Comparison of ENCODE assay signal across 22 cellular contexts in genomic region chr3:24734019-24734418, GRCh38.
DNase-seq lines count a peak whose midpoint lies in the region; ATAC-seq, FAIRE-seq and TF ChIP-seq lines count a peak whose summit lies in the region.
"Had no signal": no experiment of that assay in that cellular context is flagged by ENCODE, and none has a peak within 500 bp of the region (broad histone marks: within the 10 kb centered on the region; RNA-seq: fewer than 3 reads in every experiment).

No MANE protein-coding gene starts in this region.

- no peaks in the 10 kb centered on the region for H3K36me3 Mint-ChIP-seq in MCF 10A (ENCODE audit: insufficient read depth, unreplicated experiment)
- H3K36me3 Mint-ChIP-seq: CD4-positive, CD25-positive, alpha-beta regulatory T cell; CD8-positive, alpha-beta T cell had no signal

- H3K36me3 ChIP-seq in mammary epithelial cell (ENCODE audit: insufficient read depth, low read length) (no peaks in the 10 kb centered on the region), keratinocyte (ENCODE audit: control insufficient read depth in 2 of 2, extremely low read depth in 1 of 2, insufficient read depth in 2 of 2, low read length in 2 of 2) (no peaks in the 10 kb centered on the region)
- H3K36me3 ChIP-seq: BLaER1, HAP-1 had no signal

- in situ Hi-C loops in mammary epithelial cell (cut with MboI; ENCODE audit: low sequenced_read_pairs in 2 of 2): no loop called here

- peak; percentile 16 for DNase-seq in mammary epithelial cell
- DNase-seq in MCF 10A (ENCODE audit: unreplicated experiment): no peak
- DNase-seq in epithelial cell of prostate (ENCODE audit: low read depth, low spot score): peak; percentile 41
- peak; percentile 9 for DNase-seq in keratinocyte (ENCODE audit: low read depth, low spot score)
- no peak for DNase-seq in Right ventricle myocardium inferior (ENCODE audit: missing footprints)
- no peak for DNase-seq in UCSD-AML1 (lab: John Stamatoyannopoulos, UW; ENCODE audit: unreplicated experiment)
- DNase-seq: Caco-2; CD4-positive, CD25-positive, alpha-beta regulatory T cell; CD8-positive, alpha-beta T cell; DMS153; DND-41; GOT3; HFFc6 had no signal

- no peaks in the 10 kb centered on the region for H3K27me3 Mint-ChIP-seq in MCF 10A (ENCODE audit: insufficient read depth, unreplicated experiment)
- H3K27me3 Mint-ChIP-seq: B cell; CD4-positive, CD25-positive, alpha-beta regulatory T cell had no signal

- H3K9ac ChIP-seq in mammary epithelial cell (ENCODE audit: insufficient read depth, low read length) (no peak overlapping the region), keratinocyte (ENCODE audit: control insufficient read depth, extremely low read depth, insufficient read depth, low read length) (no peak overlapping the region)
- H3K9ac ChIP-seq: BLaER1 had no signal

- H3K9me3 Mint-ChIP-seq in MCF 10A (ENCODE audit: unreplicated experiment): no peaks in the 10 kb centered on the region
- H3K9me3 Mint-ChIP-seq: CD8-positive, alpha-beta T cell had no signal

- intact Hi-C loops in mammary epithelial cell (cut with micrococcal nuclease) (no loop called here), MCF 10A (cut with micrococcal nuclease) (no loop called here), Right ventricle myocardium inferior (cut with DNase I) (no loop called here)

- H4K20me1 ChIP-seq in mammary epithelial cell (ENCODE audit: insufficient read depth, low read length): no peaks in the 10 kb centered on the region
- no peaks in the 10 kb centered on the region for H4K20me1 ChIP-seq in keratinocyte (ENCODE audit: control insufficient read depth, extremely low read depth, insufficient read depth, low read length)
- H4K20me1 ChIP-seq: BLaER1 had no signal

- POLR2A ChIA-PET in MCF 10A (lab: Yijun Ruan, JAX): no interaction called here

- no peak overlapping the region for H3K4me3 Mint-ChIP-seq in MCF 10A (ENCODE audit: unreplicated experiment)
- H3K4me3 Mint-ChIP-seq: B cell; CD4-positive, CD25-positive, alpha-beta regulatory T cell; CD8-positive, alpha-beta T cell; HFFc6 had no signal

- H3K27ac ChIP-seq in mammary epithelial cell (ENCODE audit: insufficient read depth, low read depth, low read length) (no peak overlapping the region), epithelial cell of prostate (no peak overlapping the region), keratinocyte (ENCODE audit: control insufficient read depth, insufficient read depth, low read length) (no peak overlapping the region)
- H3K27ac ChIP-seq: 22Rv1, BLaER1, C4-2B had no signal

- no peaks in the 10 kb centered on the region for H3K27me3 ChIP-seq in mammary epithelial cell (ENCODE audit: insufficient read depth, low read length)
- no peaks in the 10 kb centered on the region for H3K27me3 ChIP-seq in keratinocyte (ENCODE audit: control insufficient read depth, extremely low read depth, insufficient read depth, low read length)
- H3K27me3 ChIP-seq: BLaER1 had no signal

- CTCF ChIA-PET in mammary epithelial cell (lab: Charles Lee; ENCODE audit: low non-redundant PET): no interaction called here
- CTCF ChIA-PET in MCF 10A (lab: Yijun Ruan, JAX): interaction anchor here (0.7 to 1.6 kb wide), 3 partner anchors 11 to 861 kb away, joined by 3 to 4 read pairs (median 3); no protein-coding TSS in a partner anchor

- ATAC-seq in Right ventricle myocardium inferior: no peak
- ATAC-seq: CD8-positive, alpha-beta T cell had no signal

- dilution Hi-C loops in mammary epithelial cell (cut with HindIII; ENCODE audit: low sequenced_read_pairs): no loop called here
- dilution Hi-C loops in keratinocyte (cut with MboI; ENCODE audit: extremely low pct_ligation_motif_present, low sequenced_read_pairs): no loop called here

- H3K79me2 ChIP-seq in mammary epithelial cell (ENCODE audit: insufficient read depth, low read length) (no peaks in the 10 kb centered on the region), keratinocyte (ENCODE audit: control insufficient read depth, insufficient read depth, low read length) (no peaks in the 10 kb centered on the region)

- H3K4me3 ChIP-seq in mammary epithelial cell (replicated peaks in 1 of 3; ENCODE audit: insufficient read depth in 1 of 3, low read depth in 2 of 3, low read length in 3 of 3) (no peak overlapping the region), keratinocyte (ENCODE audit: control insufficient read depth in 2 of 3, extremely low read depth in 1 of 3, insufficient read depth in 2 of 3, low read depth in 1 of 3, low read length in 3 of 3) (no peak overlapping the region)
- H3K4me3 ChIP-seq: BLaER1, HAP-1 had no signal

- TF ChIP-seq CTCF in mammary epithelial cell (conservative IDR thresholded peaks at IDR 0.05 in 1 of 2, IDR thresholded peaks at IDR 0.05 in 1 of 2; ENCODE audit: extremely low read depth in 1 of 2, insufficient read depth in 1 of 2, low read depth in 1 of 2, low read length in 2 of 2) (no peak), MCF 10A (IDR thresholded peaks at IDR 0.05; ENCODE audit: unreplicated experiment) (no peak), keratinocyte (optimal IDR thresholded peaks at IDR 0.05 in 1 of 3, IDR thresholded peaks at IDR 0.05 in 1 of 3, conservative IDR thresholded peaks at IDR 0.05 in 1 of 3; ENCODE audit: extremely low read depth in 1 of 3, insufficient read depth in 2 of 3, low read length in 3 of 3) (no peak)

- peaks cover 8% of the 10 kb centered on the region for H3K9me3 ChIP-seq in mammary epithelial cell (replicated peaks; ENCODE audit: insufficient read depth, low read length)
- peaks cover 7% of the 10 kb centered on the region for H3K9me3 ChIP-seq in keratinocyte (ENCODE audit: control insufficient read depth, low read depth, low read length)
- H3K9me3 ChIP-seq: Caco-2, HAP-1 had no signal

- H2AFZ ChIP-seq in mammary epithelial cell (ENCODE audit: low read depth, low read length) (no peak overlapping the region), keratinocyte (ENCODE audit: control insufficient read depth, low read length) (no peak overlapping the region)

- H3K27ac Mint-ChIP-seq in MCF 10A (ENCODE audit: low read depth, unreplicated experiment): no peak overlapping the region
- H3K27ac Mint-ChIP-seq: B cell; CD4-positive, CD25-positive, alpha-beta regulatory T cell; CD8-positive, alpha-beta T cell; HFFc6 had no signal

- H3K4me2 ChIP-seq in mammary epithelial cell (ENCODE audit: insufficient read depth, low read depth, low read length): no peak overlapping the region
- no peak overlapping the region for H3K4me2 ChIP-seq in keratinocyte (ENCODE audit: control insufficient read depth, extremely low read depth, insufficient read depth, low read depth, low read length)
- H3K4me2 ChIP-seq: BLaER1 had no signal

- no TSS peak for BruUV-seq in mammary epithelial cell (replicated peaks; lab: Mats Ljungman, UMichigan)
- BruUV-seq in MCF 10A (replicated peaks; lab: Mats Ljungman, UMichigan): no TSS peak

- no peaks in the 10 kb centered on the region for H3K4me1 ChIP-seq in mammary epithelial cell (ENCODE audit: insufficient read depth, low read length)
- no peaks in the 10 kb centered on the region for H3K4me1 ChIP-seq in keratinocyte (ENCODE audit: control insufficient read depth, extremely low read depth, insufficient read depth, low read length)
- H3K4me1 ChIP-seq: BLaER1, HAP-1 had no signal

- H3K4me1 Mint-ChIP-seq in MCF 10A (ENCODE audit: insufficient read depth, unreplicated experiment): peaks cover 11% of the 10 kb centered on the region
- H3K4me1 Mint-ChIP-seq: B cell; CD4-positive, CD25-positive, alpha-beta regulatory T cell had no signal

- FAIRE-seq in keratinocyte (lab: Jason Lieb, UNC): no peak
- FAIRE-seq: A204.1, G401.6, GM12892, H54 had no signal

- no peaks in the 10 kb centered on the region for H3K9me1 ChIP-seq in keratinocyte (ENCODE audit: control insufficient read depth, extremely low read depth, insufficient read depth, low read length)

Comparison
In these comparisons a context has a peak if more than half of its experiments do, and no peak if none do; other contexts are left out.
1. DNase-seq: peak in mammary epithelial cell (single experiment), epithelial cell of prostate (single experiment) and keratinocyte (single experiment); none in MCF 10A (single experiment), Right ventricle myocardium inferior (single experiment) and UCSD-AML1 (single experiment).